ENCODE assay signal across 10 cellular contexts in genomic region chr3:86245360-86245759, GRCh38.
A peak's percentile ranks its signal among the peaks of the same experiment; 100 is the strongest.
DNase-seq lines count a peak whose midpoint lies in the region; ATAC-seq, FAIRE-seq and TF ChIP-seq lines count a peak whose summit lies in the region.
"Had no signal": no experiment of that assay in that cellular context is flagged by ENCODE, and none has a peak within 500 bp of the region (broad histone marks: within the 10 kb centered on the region; RNA-seq: fewer than 3 reads in every experiment).

No MANE protein-coding gene starts in this region.

- WGBS in H1 (ENCODE audit: extremely low coverage in 1 of 2, insufficient coverage in 1 of 2, insufficient read length in 1 of 2, insufficient replicate concordance in 2 of 2, low coverage in 1 of 2, low lambda C conversion rate in 2 of 2, missing lambda C conversion rate in 1 of 2), 2 experiments: 43% methylated on average over 1 of the region's 1 CpG; no CpG with 5 or more reads in 1 of the 2 experiments
- 8% methylated on average over 1 of the region's 1 CpG for WGBS in pancreas, 2 donors
- 17 to 28% (median 24%) methylated on average over 1 of the region's 1 CpG for WGBS in heart left ventricle, 4 donors

- H3K27ac ChIP-seq in H1 (ENCODE audit: low read depth, low read length): no peak overlapping the region
- H3K27ac ChIP-seq in pancreas: no peak overlapping the region
- H3K27ac ChIP-seq in heart left ventricle: no peak overlapping the region
- H3K27ac ChIP-seq in gastrocnemius medialis: no peak overlapping the region
- H3K27ac ChIP-seq in osteoblast (ENCODE audit: low read depth, low read length): no peak overlapping the region

- H3K14ac ChIP-seq in H1 (ENCODE audit: insufficient read length): no peak overlapping the region

- H4K8ac ChIP-seq in H1 (ENCODE audit: extremely low read depth, insufficient read depth, low read length): no peak overlapping the region

- H3K18ac ChIP-seq in H1 (ENCODE audit: extremely low read depth, low read length): no peak overlapping the region

- H2AK5ac ChIP-seq in H1 (ENCODE audit: low read depth, low read length): no peak overlapping the region

- DNase-seq in HTR-8/SVneo (ENCODE audit: insufficient read length, low spot score) (peak; percentile 2), NT2/D1 (ENCODE audit: low read depth, low spot score) (peak; percentile 5), H1 (ENCODE audit: low read depth in 1 of 2, low spot score in 2 of 2) (no peak), pancreas (no peak), mucosa of gallbladder (ENCODE audit: low spot score) (no peak), heart left ventricle (no peak), gastrocnemius medialis (no peak), osteoblast (ENCODE audit: insufficient read length, low spot score, missing footprints) (no peak)
- DNase-seq: activated CD4-positive, alpha-beta T cell treated with anti-CD3 and anti-CD28 coated beads for 4 hours had no signal

- no peaks in the 10 kb centered on the region for H3K79me1 ChIP-seq in H1 (ENCODE audit: low read depth, low read length)

- no peak overlapping the region for H3K56ac ChIP-seq in H1 (replicated peaks; ENCODE audit: insufficient read length, low read depth, low read length)

- no peak overlapping the region for H2BK120ac ChIP-seq in H1 (replicated peaks; ENCODE audit: low read depth, low read length)

- no peaks in the 10 kb centered on the region for H3K23me2 ChIP-seq in H1 (ENCODE audit: low read depth, low read length)

- H3K4me1 ChIP-seq in NT2/D1 (ENCODE audit: insufficient read depth, insufficient read length): no peaks in the 10 kb centered on the region
- peaks cover 0 to 3% (median 0%) of the 10 kb centered on the region in 4 experiments; a peak in 1 of 7 replicates for H3K4me1 ChIP-seq in H1 (replicated peaks in 1 of 4; ENCODE audit: control insufficient read depth in 3 of 4, insufficient read depth in 4 of 4, low read length in 3 of 4)
- H3K4me1 ChIP-seq in pancreas: no peaks in the 10 kb centered on the region
- no peaks in the 10 kb centered on the region for H3K4me1 ChIP-seq in heart left ventricle
- no peaks in the 10 kb centered on the region for H3K4me1 ChIP-seq in gastrocnemius medialis
- no peaks in the 10 kb centered on the region for H3K4me1 ChIP-seq in osteoblast (ENCODE audit: insufficient read depth, low read length)

- ATAC-seq in pancreas: no peak
- ATAC-seq in heart left ventricle: no peak
- no peak for ATAC-seq in gastrocnemius medialis
- ATAC-seq: left lobe of liver had no signal

- H2AFZ ChIP-seq in H1 (ENCODE audit: low read length) (no peak overlapping the region; the same call in 1 of the 2 replicates), osteoblast (ENCODE audit: low read length) (no peak overlapping the region)

- TF ChIP-seq CTCF in H1 (IDR thresholded peaks at IDR 0.05; ENCODE audit: control extremely low read depth in 1 of 3, insufficient read depth in 1 of 3, low read depth in 1 of 3, low read length in 3 of 3) (peak in 2 of 3 experiments; percentile 47 to 51; a peak in 2 of 4 replicates), pancreas (IDR thresholded peaks at IDR 0.05) (no peak), heart left ventricle (IDR thresholded peaks at IDR 0.05) (peak in 1 of 12 donors; percentile 17), gastrocnemius medialis (IDR thresholded peaks at IDR 0.05 in 4 of 5, conservative IDR thresholded peaks at IDR 0.05 in 1 of 5) (no peak), osteoblast (IDR thresholded peaks at IDR 0.05; ENCODE audit: extremely low read depth, low read depth, low read length) (no peak)

- TF ChIP-seq POLR2A in H1 (IDR thresholded peaks at IDR 0.05; ENCODE audit: control extremely low read depth in 1 of 2, low read depth in 2 of 2, low read length in 2 of 2) (no peak), heart left ventricle (IDR thresholded peaks at IDR 0.05) (no peak), gastrocnemius medialis (IDR thresholded peaks at IDR 0.05) (no peak)

- no peak overlapping the region for H2BK15ac ChIP-seq in H1 (ENCODE audit: low read length)

- CTCF ChIA-PET in H1 (lab: Charles Lee; ENCODE audit: partially characterized antibody): interaction anchor here (0.6 to 2.7 kb wide), 22 partner anchors 9 to 608 kb away, joined by 3 to 41 read pairs (median 4); no protein-coding TSS in a partner anchor

- H3K9ac ChIP-seq in NT2/D1 (ENCODE audit: insufficient read length, low read depth) (no peak overlapping the region), H1 (replicated peaks in 1 of 4; ENCODE audit: extremely low read depth in 1 of 4, low read depth in 3 of 4, low read length in 3 of 4) (no peak overlapping the region)

- in situ Hi-C loops in gastrocnemius medialis (cut with MboI; ENCODE audit: low sequenced_read_pairs in 4 of 4): no loop called here

- no peak for TF ChIP-seq EP300 in H1 (IDR thresholded peaks at IDR 0.05; ENCODE audit: borderline replicate concordance in 1 of 2, low read depth in 2 of 2, low read length in 2 of 2)

- H4K20me1 ChIP-seq in H1 (replicated peaks in 1 of 2; ENCODE audit: control insufficient read depth in 1 of 2, insufficient read depth in 2 of 2, low read length in 2 of 2) (no peaks in the 10 kb centered on the region), osteoblast (ENCODE audit: insufficient read depth, low read length) (no peaks in the 10 kb centered on the region)

- no peaks in the 10 kb centered on the region for H3K36me3 ChIP-seq in NT2/D1 (ENCODE audit: insufficient read depth, insufficient read length, low read length)
- no peaks in the 10 kb centered on the region for H3K36me3 ChIP-seq in H1 (ENCODE audit: control insufficient read depth in 2 of 4, insufficient read depth in 4 of 4, low read length in 3 of 4)
- H3K36me3 ChIP-seq in pancreas: no peaks in the 10 kb centered on the region
- no peaks in the 10 kb centered on the region for H3K36me3 ChIP-seq in heart left ventricle
- H3K36me3 ChIP-seq in gastrocnemius medialis: no peaks in the 10 kb centered on the region
- H3K36me3 ChIP-seq in osteoblast (ENCODE audit: insufficient read depth, low read length): no peaks in the 10 kb centered on the region

- no peak overlapping the region for H4K5ac ChIP-seq in H1 (ENCODE audit: insufficient read length, low read depth, low read length)

- H2BK12ac ChIP-seq in H1 (ENCODE audit: low read depth, low read length): no peak overlapping the region

- H3K4me3 ChIP-seq in NT2/D1 (ENCODE audit: insufficient read length, low read depth) (no peak overlapping the region), H1 (ENCODE audit: extremely low read depth in 1 of 4, insufficient read depth in 2 of 4, low read depth in 3 of 4, low read length in 4 of 4) (no peak overlapping the region), pancreas (no peak overlapping the region), heart left ventricle (no peak overlapping the region), gastrocnemius medialis (no peak overlapping the region), osteoblast (ENCODE audit: insufficient read depth, low read length) (no peak overlapping the region)

- H3K4me2 ChIP-seq in H1 (ENCODE audit: insufficient read depth in 1 of 2, low read depth in 2 of 2, low read length in 2 of 2): no peak overlapping the region
- H3K4me2 ChIP-seq in osteoblast (ENCODE audit: insufficient read depth, low read length): no peak overlapping the region

- POLR2A ChIA-PET in H1 (lab: Charles Lee; ENCODE audit: partially characterized antibody): no interaction called here

- H3K79me2 ChIP-seq in H1 (ENCODE audit: control insufficient read depth in 1 of 2, insufficient read depth in 2 of 2, low read length in 2 of 2) (no peaks in the 10 kb centered on the region), osteoblast (ENCODE audit: insufficient read depth, low read length) (no peaks in the 10 kb centered on the region)

- TF ChIP-seq RAD21 in H1 (IDR thresholded peaks at IDR 0.05 in 1 of 2, conservative IDR thresholded peaks at IDR 0.05 in 1 of 2; ENCODE audit: low read depth in 2 of 2, low read length in 2 of 2): peak; percentile 86 to 90

- no peak overlapping the region for H3K4ac ChIP-seq in H1 (replicated peaks; ENCODE audit: insufficient read length, low read depth, low read length)

- no peak overlapping the region for H2BK20ac ChIP-seq in H1 (ENCODE audit: low read length)

- intact Hi-C loops in pancreas (cut with DNase I) (no loop called here), heart left ventricle (cut with DNase I) (no loop called here), gastrocnemius medialis (cut with DNase I; ENCODE audit: low total_unique reads) (no loop called here)

- no peak overlapping the region for H4K91ac ChIP-seq in H1 (replicated peaks; ENCODE audit: insufficient read length, low read length)

- H3K23ac ChIP-seq in H1 (ENCODE audit: insufficient read length): no peak overlapping the region

- H3K9me3 ChIP-seq in NT2/D1 (ENCODE audit: insufficient read depth, low read length) (no peaks in the 10 kb centered on the region), H1 (ENCODE audit: insufficient read depth in 2 of 2, low read depth in 1 of 2, low read length in 1 of 2) (no peaks in the 10 kb centered on the region), pancreas (no peaks in the 10 kb centered on the region), heart left ventricle (no peaks in the 10 kb centered on the region), gastrocnemius medialis (no peaks in the 10 kb centered on the region), osteoblast (ENCODE audit: low read depth, low read length) (no peaks in the 10 kb centered on the region)

- H3K27me3 ChIP-seq in NT2/D1 (ENCODE audit: insufficient read depth, insufficient read length) (no peaks in the 10 kb centered on the region), H1 (replicated peaks in 1 of 4; ENCODE audit: control insufficient read depth in 3 of 4, extremely low read depth in 1 of 4, insufficient read depth in 3 of 4, low read length in 3 of 4) (no peaks in the 10 kb centered on the region; a peak in 1 of 7 replicates), pancreas (no peaks in the 10 kb centered on the region), heart left ventricle (no peaks in the 10 kb centered on the region), gastrocnemius medialis (no peaks in the 10 kb centered on the region), osteoblast (ENCODE audit: insufficient read depth, low read length) (no peaks in the 10 kb centered on the region)

- H2BK5ac ChIP-seq in H1 (ENCODE audit: low read depth, low read length): no peak overlapping the region

- FAIRE-seq in HTR-8/SVneo (lab: Jason Lieb, UNC) (no peak), H1 (lab: Jason Lieb, UNC) (no peak), pancreas (lab: Jason Lieb, UNC) (peak; percentile 71)

TF ChIP-seq in H1, 55 proteins besides CTCF, POLR2A, EP300 and RAD21 (continues in another document):
- TF ChIP-seq YY1 (IDR thresholded peaks at IDR 0.05; ENCODE audit: low read depth, low read length) (no peak), SIRT6 (IDR thresholded peaks at IDR 0.05; ENCODE audit: low read length) (no peak), SP2 (IDR thresholded peaks at IDR 0.05; ENCODE audit: low read length) (no peak), JUND (IDR thresholded peaks at IDR 0.05; ENCODE audit: low read length) (no peak), NRF1 (IDR thresholded peaks at IDR 0.05; ENCODE audit: low read depth, low read length) (no peak), EGR1 (IDR thresholded peaks at IDR 0.05; ENCODE audit: borderline replicate concordance, low read depth, low read length) (no peak), JUN (IDR thresholded peaks at IDR 0.05; ENCODE audit: low read depth, low read length) (no peak), RNF2 (IDR thresholded peaks at IDR 0.05; ENCODE audit: borderline replicate concordance, low read depth, low read length, missing control alignments, poor library complexity, severe bottlenecking) (no peak)

Comparison
In these comparisons a context has a peak if more than half of its experiments do, and no peak if none do; other contexts are left out.
1. DNase-seq: peak in HTR-8/SVneo (single experiment) and NT2/D1 (single experiment); none in H1 (0 of 2), pancreas (0 of 6), mucosa of gallbladder (single experiment), heart left ventricle (0 of 5), gastrocnemius medialis (0 of 2) and osteoblast (single experiment).
2. CTCF ChIP-seq: peak in H1 (2 of 3); none in pancreas (0 of 4), gastrocnemius medialis (0 of 5) and osteoblast (single experiment).